In genomic region chr11:62338218-62338617, GRCh38 we compare ENCODE assay signal across 9 cellular contexts. TPM values are rescaled to one million over a fixed set of nuclear protein-coding genes. Genes with fewer than 3 reads are reported as not detected.
DNase-seq lines count a peak whose midpoint lies in the region; ATAC-seq and TF ChIP-seq lines count a peak whose summit lies in the region.
"Had no signal": no experiment of that assay in that cellular context is flagged by ENCODE, and none has a peak within 500 bp of the region (broad histone marks: within the 10 kb centered on the region; RNA-seq: fewer than 3 reads in every experiment).

No MANE protein-coding gene starts in this region.

- intact Hi-C loops in right lobe of liver (cut with DNase I) (no loop called here), aorta (cut with DNase I) (loop anchor here in 1 of 2 donors (5.0 kb wide), 1 partner anchor 39 kb away; no protein-coding TSS in a partner anchor)

- no peak for TF ChIP-seq CTCF in right lobe of liver (IDR thresholded peaks at IDR 0.05)

- no peaks in the 10 kb centered on the region for H3K9me3 ChIP-seq in right lobe of liver
- H3K9me3 ChIP-seq in aorta (ENCODE audit: control insufficient read depth, low read length): no peaks in the 10 kb centered on the region

- TF ChIP-seq POLR2A in right lobe of liver (IDR thresholded peaks at IDR 0.05): no peak

- CTCF ChIA-PET in activated CD4-positive, alpha-beta T cell treated with anti-CD3 and anti-CD28 coated beads, Interleukin-2, amount 10 ng/mL, durations not matched to agents 7 days and 5 days (lab: Charles Lee): interaction anchor here (0.6 to 1.0 kb wide), 2 partner anchors 27 to 57 kb away, joined by 3 read pairs; no protein-coding TSS in a partner anchor

- peaks cover 11% of the 10 kb centered on the region for H3K4me1 Mint-ChIP-seq in activated CD4-positive, alpha-beta T cell treated with anti-CD3 and anti-CD28 coated beads, Interleukin-2, amount 10 ng/mL, durations not matched to agents 7 days and 5 days
- peaks cover 17% of the 10 kb centered on the region for H3K4me1 Mint-ChIP-seq in activated naive CD8-positive, alpha-beta T cell treated with anti-CD3 and anti-CD28 coated beads, Interleukin-2, amount 50 U/mL, for 24 hours

- peaks cover 0 to 29% (median 3%) of the 10 kb centered on the region in 4 donors for H3K4me1 ChIP-seq in right lobe of liver
- no peaks in the 10 kb centered on the region for H3K4me1 ChIP-seq in aorta (ENCODE audit: control insufficient read depth in 1 of 2, insufficient read depth in 2 of 2, low read length in 2 of 2)

- ATAC-seq in activated naive CD8-positive, alpha-beta T cell treated with anti-CD3 and anti-CD28 coated beads, Interleukin-2, amount 50 U/mL, for 24 hours: no peak
- no peak for ATAC-seq in right lobe of liver
- ATAC-seq in aorta (ENCODE audit: low FRiP score): no peak
- ATAC-seq in HG03139 (IDR thresholded peaks at IDR 0.05; ENCODE audit: unreplicated experiment): no peak
- ATAC-seq in GM21619 (IDR thresholded peaks at IDR 0.05; ENCODE audit: unreplicated experiment): no peak

- H3K27me3 Mint-ChIP-seq in activated CD4-positive, alpha-beta T cell treated with anti-CD3 and anti-CD28 coated beads, Interleukin-2, amount 10 ng/mL, durations not matched to agents 7 days and 5 days: peaks cover 50% of the 10 kb centered on the region
- peaks cover 12% of the 10 kb centered on the region for H3K27me3 Mint-ChIP-seq in activated naive CD8-positive, alpha-beta T cell treated with anti-CD3 and anti-CD28 coated beads, Interleukin-2, amount 50 U/mL, for 24 hours

- 29% methylated on average over 1 of the region's 1 CpG for WGBS in right lobe of liver (ENCODE audit: insufficient coverage, low coverage, low lambda C conversion rate, missing lambda C conversion rate)
- 28 to 30% methylated on average over 1 of the region's 1 CpG for WGBS in aorta, 2 donors

- H3K4me3 ChIP-seq in right lobe of liver: peak overlapping the region in 2 of 3 donors; percentile 76 to 77
- H3K4me3 ChIP-seq in aorta (ENCODE audit: low read length in 2 of 2): no peak overlapping the region

- no peak for DNase-seq in activated CD4-positive, alpha-beta T cell treated with anti-CD3 and anti-CD28 coated beads, Interleukin-2, amount 10 ng/mL, durations not matched to agents 7 days and 5 days
- no peak for DNase-seq in activated CD4-positive, alpha-beta T cell treated with anti-CD3 and anti-CD28 coated beads, Interleukin-2, amount 50 U/mL, for 4 hours
- no peak for DNase-seq in activated naive CD8-positive, alpha-beta T cell treated with anti-CD3 and anti-CD28 coated beads, Interleukin-2, amount 50 U/mL, for 24 hours
- no peak for DNase-seq in right lobe of liver
- DNase-seq in aorta: no peak

- H3K27me3 ChIP-seq in right lobe of liver (no peaks in the 10 kb centered on the region), aorta (ENCODE audit: control insufficient read depth in 1 of 2, insufficient read depth in 2 of 2, low read length in 1 of 2) (no peaks in the 10 kb centered on the region)

- no peak overlapping the region for H3K27ac Mint-ChIP-seq in activated CD4-positive, alpha-beta T cell treated with anti-CD3 and anti-CD28 coated beads, Interleukin-2, amount 10 ng/mL, durations not matched to agents 7 days and 5 days
- no peak overlapping the region for H3K27ac Mint-ChIP-seq in activated naive CD8-positive, alpha-beta T cell treated with anti-CD3 and anti-CD28 coated beads, Interleukin-2, amount 50 U/mL, for 24 hours

- peak overlapping the region; percentile 74 for H3K4me3 Mint-ChIP-seq in activated CD4-positive, alpha-beta T cell treated with anti-CD3 and anti-CD28 coated beads, Interleukin-2, amount 10 ng/mL, durations not matched to agents 7 days and 5 days
- H3K4me3 Mint-ChIP-seq in activated naive CD8-positive, alpha-beta T cell treated with anti-CD3 and anti-CD28 coated beads, Interleukin-2, amount 50 U/mL, for 24 hours: peak overlapping the region; percentile 84

- H3K27ac ChIP-seq in right lobe of liver (no peak overlapping the region), temporal lobe (ENCODE audit: low read depth, low read length) (peak overlapping the region; percentile 45), aorta (ENCODE audit: low read depth in 1 of 2, low read length in 2 of 2) (no peak overlapping the region)

- H3K9me3 Mint-ChIP-seq in activated CD4-positive, alpha-beta T cell treated with anti-CD3 and anti-CD28 coated beads, Interleukin-2, amount 10 ng/mL, durations not matched to agents 7 days and 5 days: no peaks in the 10 kb centered on the region
- H3K9me3 Mint-ChIP-seq in activated naive CD8-positive, alpha-beta T cell treated with anti-CD3 and anti-CD28 coated beads, Interleukin-2, amount 50 U/mL, for 24 hours: no peaks in the 10 kb centered on the region

- POLR2A ChIA-PET in activated CD4-positive, alpha-beta T cell treated with anti-CD3 and anti-CD28 coated beads, Interleukin-2, amount 10 ng/mL, durations not matched to agents 7 days and 5 days (lab: Charles Lee): no interaction called here

- no peaks in the 10 kb centered on the region for H3K36me3 Mint-ChIP-seq in activated CD4-positive, alpha-beta T cell treated with anti-CD3 and anti-CD28 coated beads, Interleukin-2, amount 10 ng/mL, durations not matched to agents 7 days and 5 days (ENCODE audit: low read depth)
- H3K36me3 Mint-ChIP-seq in activated naive CD8-positive, alpha-beta T cell treated with anti-CD3 and anti-CD28 coated beads, Interleukin-2, amount 50 U/mL, for 24 hours (ENCODE audit: low read depth): no peaks in the 10 kb centered on the region

- no peaks in the 10 kb centered on the region for H3K36me3 ChIP-seq in right lobe of liver
- no peaks in the 10 kb centered on the region for H3K36me3 ChIP-seq in aorta (ENCODE audit: control insufficient read depth in 1 of 2, insufficient read depth in 2 of 2, low read length in 1 of 2)

RNA-seq across cellular contexts. Expression of gene ASRGL1, which starts 1.0 kb away (rescaled TPM):
- 1 to 10 TPM in 1 of 2 experiments, under 1 TPM in 1; 0.84 to 1.2 TPM for total RNA-seq in activated CD4-positive, alpha-beta T cell treated with anti-CD3 and anti-CD28 coated beads, Interleukin-2, amount 10 ng/mL, durations not matched to agents 7 days and 5 days
- total RNA-seq in right lobe of liver (10 to 100 TPM in 1 of 6 experiments, 1 to 10 TPM in 5; 1.8 to 28.5 (median 4.7) TPM), temporal lobe (24.6 TPM), aorta (10 to 100 TPM in 1 of 2 donors, 1 to 10 TPM in 1; 7.3 to 10.8 TPM)
- polyA plus RNA-seq in aorta: 1 to 10 TPM; 3.0 to 4.3 TPM

RNA-seq across cellular contexts. Expression of gene SCGB1D4, which starts 39.3 kb away (rescaled TPM):
- total RNA-seq in activated CD4-positive, alpha-beta T cell treated with anti-CD3 and anti-CD28 coated beads, Interleukin-2, amount 10 ng/mL, durations not matched to agents 7 days and 5 days: not detected
- not detected for total RNA-seq in right lobe of liver
- total RNA-seq in temporal lobe: not detected
- not detected for total RNA-seq in aorta
- polyA plus RNA-seq in aorta: not detected
- polyA plus RNA-seq: BJ had no signal

Comparison
In these comparisons a context has a peak if more than half of its experiments do, and no peak if none do; other contexts are left out.
1. H3K4me3 ChIP-seq: peak in right lobe of liver (2 of 3); none in aorta (0 of 2).